ENCODE assay signal across 19 cellular contexts in the genomic region with DNA sequence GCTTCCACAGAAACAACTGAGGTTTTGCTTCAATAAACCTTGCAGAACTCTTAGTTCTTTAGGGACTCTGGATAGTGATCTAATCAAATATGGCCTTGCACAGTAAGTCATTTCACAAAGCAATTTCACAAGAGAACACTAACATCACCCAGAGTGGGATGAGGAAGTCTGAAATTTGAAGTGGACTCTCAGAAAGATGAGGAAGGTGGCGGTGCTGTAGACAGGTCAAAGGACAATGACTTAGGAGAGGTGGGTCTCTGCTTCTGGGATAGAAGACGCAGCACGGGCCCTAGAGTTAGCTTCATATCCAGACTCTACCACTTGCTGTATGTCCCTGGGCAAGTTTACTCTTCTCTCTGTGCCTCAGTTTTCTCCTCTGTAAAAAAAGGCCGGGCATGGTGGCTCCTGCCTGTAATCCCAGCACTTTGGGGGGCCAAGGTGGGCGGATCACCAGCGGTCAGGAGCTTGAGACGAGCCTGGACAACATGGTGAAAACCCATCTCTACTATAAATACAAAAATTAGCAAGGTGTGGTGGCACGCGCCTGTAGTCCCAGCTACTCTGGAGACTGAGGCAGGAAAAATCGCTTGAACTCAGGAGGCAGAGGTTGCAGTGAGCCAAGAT. TPM values are rescaled to one million over a fixed set of nuclear protein-coding genes. Genes with fewer than 3 reads are reported as not detected.
DNase-seq lines count a peak whose midpoint lies in the region; ATAC-seq and TF ChIP-seq lines count a peak whose summit lies in the region.
"Had no signal": no experiment of that assay in that cellular context is flagged by ENCODE, and none has a peak within 500 bp of the region (broad histone marks: within the 10 kb centered on the region; RNA-seq: fewer than 3 reads in every experiment).

No MANE protein-coding gene starts in this region.

- H3K4me3 ChIP-seq in BLaER1 treated with 17β-estradiol and CSF1 and Interleukin-3, amounts not matched to agents 10 nM and 100 nM, result no peak overlapping the region
- H3K4me3 ChIP-seq in spleen, result peak overlapping the region in 1 of 8 donors; percentile 83
- H3K4me3 ChIP-seq: GM23248 had no signal

- no peaks in the 10 kb centered on the region for H3K9me3 Mint-ChIP-seq in dendritic cell treated with granulocyte-macrophage colony-stimulating factor and Interleukin-4, amounts not matched to agents 40 ng/mL and 50 ng/mL, for 4 days
- H3K9me3 Mint-ChIP-seq in activated T-cell treated with anti-CD3 and anti-CD28 coated beads, Interleukin-2, amount 50 U/mL, for 4 hours, result no peaks in the 10 kb centered on the region
- H3K9me3 Mint-ChIP-seq: central memory CD8-positive, alpha-beta T cell; effector memory CD8-positive, alpha-beta T cell; nephron had no signal

- no peak for TF ChIP-seq POLR2A in spleen (IDR thresholded peaks at IDR 0.05)

- DNase-seq in NOMO-1 (lab: John Stamatoyannopoulos, UW; ENCODE audit: unreplicated experiment in 2 of 2) (peak; percentile 72 to 94), spleen (no peak), superior temporal gyrus (ENCODE audit: extremely low spot score) (no peak), KG1 (lab: John Stamatoyannopoulos, UW) (no peak)
- DNase-seq in activated T-cell treated with anti-CD3 and anti-CD28 coated beads, Interleukin-2, amount 50 U/mL, for 4 hours, result no peak
- DNase-seq: COR-L47; effector memory CD8-positive, alpha-beta T cell; GM23248; mammary epithelial cell; NCI-H2081; NCI-H446 treated with DMSO at 0.1 percent for 48 hours; SHP77; T-helper 2 cell had no signal

- H3K36me3 ChIP-seq in BLaER1 treated with 17β-estradiol and CSF1 and Interleukin-3, amounts not matched to agents 10 nM and 100 nM, result no peaks in the 10 kb centered on the region
- H3K36me3 ChIP-seq in spleen, result no peaks in the 10 kb centered on the region

- peaks cover 76% of the 10 kb centered on the region for H3K4me1 Mint-ChIP-seq in dendritic cell treated with granulocyte-macrophage colony-stimulating factor and Interleukin-4, amounts not matched to agents 40 ng/mL and 50 ng/mL, for 4 days (ENCODE audit: low read depth)
- peaks cover 33% of the 10 kb centered on the region for H3K4me1 Mint-ChIP-seq in activated T-cell treated with anti-CD3 and anti-CD28 coated beads, Interleukin-2, amount 50 U/mL, for 4 hours (ENCODE audit: low read depth)

- H3K27ac Mint-ChIP-seq in dendritic cell treated with granulocyte-macrophage colony-stimulating factor and Interleukin-4, amounts not matched to agents 40 ng/mL and 50 ng/mL, for 4 days, result peak overlapping the region; percentile 98
- H3K27ac Mint-ChIP-seq: progenitor cell of endocrine pancreas had no signal

- no peaks in the 10 kb centered on the region for H3K27me3 Mint-ChIP-seq in dendritic cell treated with granulocyte-macrophage colony-stimulating factor and Interleukin-4, amounts not matched to agents 40 ng/mL and 50 ng/mL, for 4 days
- H3K27me3 Mint-ChIP-seq in activated T-cell treated with anti-CD3 and anti-CD28 coated beads, Interleukin-2, amount 50 U/mL, for 4 hours (ENCODE audit: low read depth), result no peaks in the 10 kb centered on the region
- H3K27me3 Mint-ChIP-seq: central memory CD8-positive, alpha-beta T cell; effector memory CD8-positive, alpha-beta T cell; progenitor cell of endocrine pancreas had no signal

- no peak for ATAC-seq in activated T-cell treated with anti-CD3 and anti-CD28 coated beads, Interleukin-2, amount 50 U/mL, for 4 hours
- ATAC-seq in HG03460 (IDR thresholded peaks at IDR 0.05; ENCODE audit: unreplicated experiment), result no peak
- ATAC-seq: effector memory CD8-positive, alpha-beta T cell had no signal

- peak overlapping the region in 10 of 11 experiments; percentile 87 to 98 (median 96); a peak in 17 of 22 replicates for H3K4me2 ChIP-seq in BLaER1 treated with 17β-estradiol and CSF1 and Interleukin-3, amounts not matched to agents 10 nM and 100 nM

- no peaks in the 10 kb centered on the region for H3K27me3 ChIP-seq in BLaER1 treated with 17β-estradiol and CSF1 and Interleukin-3, amounts not matched to agents 10 nM and 100 nM
- H3K27me3 ChIP-seq in spleen (replicated peaks in 1 of 7), result no peaks in the 10 kb centered on the region

- peaks cover 40 to 94% (median 86%) of the 10 kb centered on the region in 10 experiments for H3K4me1 ChIP-seq in BLaER1 treated with 17β-estradiol and CSF1 and Interleukin-3, amounts not matched to agents 10 nM and 100 nM
- peaks cover 17 to 92% (median 52%) of the 10 kb centered on the region in 6 donors for H3K4me1 ChIP-seq in spleen

- H3K9ac ChIP-seq in BLaER1 treated with 17β-estradiol and CSF1 and Interleukin-3, amounts not matched to agents 10 nM and 100 nM, result peak overlapping the region in 10 of 11 experiments; percentile 11 to 97 (median 88); a peak in 15 of 22 replicates
- H3K9ac ChIP-seq: GM23248 had no signal

- H3K36me3 Mint-ChIP-seq in dendritic cell treated with granulocyte-macrophage colony-stimulating factor and Interleukin-4, amounts not matched to agents 40 ng/mL and 50 ng/mL, for 4 days (ENCODE audit: low read depth), result no peaks in the 10 kb centered on the region
- no peaks in the 10 kb centered on the region for H3K36me3 Mint-ChIP-seq in activated T-cell treated with anti-CD3 and anti-CD28 coated beads, Interleukin-2, amount 50 U/mL, for 4 hours (ENCODE audit: insufficient read depth)

- H3K9me3 ChIP-seq in BLaER1 treated with 17β-estradiol and CSF1 and Interleukin-3, amounts not matched to agents 10 nM and 100 nM (replicated peaks in 1 of 11), result no peaks in the 10 kb centered on the region
- no peaks in the 10 kb centered on the region for H3K9me3 ChIP-seq in spleen

- no peaks in the 10 kb centered on the region for H4K20me1 ChIP-seq in BLaER1 treated with 17β-estradiol and CSF1 and Interleukin-3, amounts not matched to agents 10 nM and 100 nM

- WGBS in spleen, 5 donors, result 80 to 95% (median 90%) methylated on average over 10 of the region's 10 CpGs

- TF ChIP-seq CTCF in spleen (IDR thresholded peaks at IDR 0.05 in 8 of 11, conservative IDR thresholded peaks at IDR 0.05 in 3 of 11), result no peak

- no peak overlapping the region for H3K4me3 Mint-ChIP-seq in dendritic cell treated with granulocyte-macrophage colony-stimulating factor and Interleukin-4, amounts not matched to agents 40 ng/mL and 50 ng/mL, for 4 days
- H3K4me3 Mint-ChIP-seq in activated T-cell treated with anti-CD3 and anti-CD28 coated beads, Interleukin-2, amount 50 U/mL, for 4 hours, result no peak overlapping the region
- H3K4me3 Mint-ChIP-seq: central memory CD8-positive, alpha-beta T cell; nephron had no signal

- intact Hi-C loops in dendritic cell treated with granulocyte-macrophage colony-stimulating factor and Interleukin-4, amounts not matched to agents 40 ng/mL and 50 ng/mL, for 4 days (cut with micrococcal nuclease), result loop anchor here (2.0 to 10.0 kb wide), 3 partner anchors 15 to 120 kb away; a partner anchor contains a TSS
- intact Hi-C loops in spleen (cut with DNase I; ENCODE audit: low total_unique reads), result loop anchor here (10.0 kb wide), 1 partner anchor 63 kb away; no protein-coding TSS in a partner anchor

- H3K27ac ChIP-seq in BLaER1 treated with 17β-estradiol and CSF1 and Interleukin-3, amounts not matched to agents 10 nM and 100 nM, result peak overlapping the region; percentile 31 to 99 (median 92); a peak in 20 of 22 replicates
- peak overlapping the region in 7 of 8 donors; percentile 87 to 97 (median 91) for H3K27ac ChIP-seq in spleen
- H3K27ac ChIP-seq: GM23248 had no signal

RNA-seq across cellular contexts. Expression of a gene that starts 18.9 kb away (rescaled TPM):
- 100 to 1,000 TPM in 5 of 7 donors, 10 to 100 TPM in 2; 46.0 to 414 (median 192) TPM for total RNA-seq in spleen
- 10 to 100 TPM; 18.8 to 32.9 (median 20.2) TPM for polyA plus RNA-seq in spleen
- total RNA-seq in activated T-cell treated with anti-CD3 and anti-CD28 coated beads, Interleukin-2, amount 50 U/mL, for 4 hours, result 10 to 100 TPM; 16.8 to 19.5 (median 18.1) TPM

Comparison
In these comparisons a context has a peak if more than half of its experiments do, and no peak if none do; other contexts are left out.
1. DNase-seq: peak in NOMO-1 (2 of 2); none in spleen (single experiment), superior temporal gyrus (single experiment), activated T-cell treated with anti-CD3 and anti-CD28 coated beads, Interleukin-2, amount 50 U/mL, for 4 hours (single experiment) and KG1 (single experiment).